In the genomic region with DNA sequence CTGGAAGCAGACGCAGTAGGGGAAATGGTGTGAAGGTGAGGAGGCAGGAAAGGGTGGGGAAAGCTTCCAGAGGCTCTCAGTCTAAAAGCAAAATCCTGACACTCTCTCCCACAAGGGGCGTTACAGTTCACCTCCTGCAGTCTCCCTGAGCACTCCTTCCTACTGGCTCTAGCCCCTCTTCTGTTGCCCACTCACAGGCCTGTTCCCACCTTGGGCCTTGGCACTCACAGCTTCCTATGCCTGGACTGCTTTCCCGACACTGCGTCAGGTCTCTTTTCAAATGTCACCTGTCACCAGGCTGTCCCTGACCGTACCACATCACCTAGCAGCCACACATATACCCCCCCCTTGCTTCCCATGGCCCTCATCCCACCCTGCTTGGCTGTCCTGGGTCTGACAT, we compare ENCODE assay signal across 16 cellular contexts.
"Had no signal": no experiment of that assay in that cellular context is flagged by ENCODE, and none has a peak within 500 bp of the region (broad histone marks: within the 10 kb centered on the region; RNA-seq: fewer than 3 reads in every experiment).

No MANE protein-coding gene starts in this region.

- H3K27me3 Mint-ChIP-seq: progenitor cell of endocrine pancreas had no signal

- H3K4me3 Mint-ChIP-seq: activated CD8-positive, alpha-beta T cell treated with anti-CD3 and anti-CD28 coated beads for 36 hours; activated naive CD8-positive, alpha-beta T cell treated with anti-CD3 and anti-CD28 coated beads, Interleukin-2, amount 50 U/mL, for 24 hours; activated T-helper 1 cell treated with anti-CD3 and anti-CD28 coated beads, Interleukin-12 subunit alpha, Interleukin-12 subunit beta, Interleukin-2, Interleukin-4 antibody, amounts not matched to agents 30 ng/mL and 10 ng/mL and 1 ng/mL, durations not matched to agents 14 hours and 24 hours and 36 hours; stimulated activated naive CD8-positive, alpha-beta T cell treated with anti-CD3 and anti-CD28 coated beads, Interleukin-15, amount 100 ng/mL, for 72 hours had no signal

- H3K27ac Mint-ChIP-seq: activated CD8-positive, alpha-beta T cell treated with anti-CD3 and anti-CD28 coated beads for 36 hours; activated naive CD8-positive, alpha-beta T cell treated with anti-CD3 and anti-CD28 coated beads, Interleukin-2, amount 50 U/mL, for 24 hours; activated T-helper 1 cell treated with anti-CD3 and anti-CD28 coated beads, Interleukin-12 subunit alpha, Interleukin-12 subunit beta, Interleukin-2, Interleukin-4 antibody, amounts not matched to agents 30 ng/mL and 10 ng/mL and 1 ng/mL, durations not matched to agents 14 hours and 24 hours and 36 hours had no signal

- H3K27me3 ChIP-seq: ascending aorta, hepatocyte had no signal

- H3K9me3 ChIP-seq: ascending aorta, thoracic aorta had no signal

- H3K27ac ChIP-seq: coronary artery, hepatocyte, thoracic aorta had no signal

- H3K9me3 Mint-ChIP-seq: activated CD8-positive, alpha-beta T cell treated with anti-CD3 and anti-CD28 coated beads for 36 hours; activated naive CD8-positive, alpha-beta T cell treated with anti-CD3 and anti-CD28 coated beads, Interleukin-2, amount 50 U/mL, for 24 hours; activated T-helper 1 cell treated with anti-CD3 and anti-CD28 coated beads, Interleukin-12 subunit alpha, Interleukin-12 subunit beta, Interleukin-2, Interleukin-4 antibody, amounts not matched to agents 30 ng/mL and 10 ng/mL and 1 ng/mL, durations not matched to agents 14 hours and 24 hours and 36 hours had no signal

- H3K4me1 Mint-ChIP-seq: stimulated activated naive CD8-positive, alpha-beta T cell treated with anti-CD3 and anti-CD28 coated beads, Interleukin-15, amount 100 ng/mL, for 72 hours had no signal

- ATAC-seq: activated CD8-positive, alpha-beta T cell treated with anti-CD3 and anti-CD28 coated beads for 36 hours; activated naive CD8-positive, alpha-beta T cell treated with anti-CD3 and anti-CD28 coated beads, Interleukin-2, amount 50 U/mL, for 24 hours; stimulated activated naive CD8-positive, alpha-beta T cell treated with anti-CD3 and anti-CD28 coated beads, Interleukin-15, amount 100 ng/mL, for 72 hours had no signal

- DNase-seq: activated CD4-positive, alpha-beta T cell treated with anti-CD3 and anti-CD28 coated beads for 4 hours; activated CD8-positive, alpha-beta T cell treated with anti-CD3 and anti-CD28 coated beads for 36 hours; activated naive CD4-positive, alpha-beta T cell; activated naive CD8-positive, alpha-beta T cell treated with anti-CD3 and anti-CD28 coated beads, Interleukin-2, amount 50 U/mL, for 24 hours; caudate nucleus; effector CD4-positive, alpha-beta T cell; kidney; nucleus accumbens; stimulated activated CD4-positive, alpha-beta T cell treated with anti-CD3 and anti-CD28 coated beads, Interleukin-2, amount 100 ng/mL, for 48 hours; stimulated activated naive CD8-positive, alpha-beta T cell treated with anti-CD3 and anti-CD28 coated beads, Interleukin-15, amount 100 ng/mL, for 72 hours had no signal

- H3K4me3 ChIP-seq: ascending aorta, coronary artery, hepatocyte, thoracic aorta had no signal
